ENCODE assay signal across 1 cellular context in the genomic region with DNA sequence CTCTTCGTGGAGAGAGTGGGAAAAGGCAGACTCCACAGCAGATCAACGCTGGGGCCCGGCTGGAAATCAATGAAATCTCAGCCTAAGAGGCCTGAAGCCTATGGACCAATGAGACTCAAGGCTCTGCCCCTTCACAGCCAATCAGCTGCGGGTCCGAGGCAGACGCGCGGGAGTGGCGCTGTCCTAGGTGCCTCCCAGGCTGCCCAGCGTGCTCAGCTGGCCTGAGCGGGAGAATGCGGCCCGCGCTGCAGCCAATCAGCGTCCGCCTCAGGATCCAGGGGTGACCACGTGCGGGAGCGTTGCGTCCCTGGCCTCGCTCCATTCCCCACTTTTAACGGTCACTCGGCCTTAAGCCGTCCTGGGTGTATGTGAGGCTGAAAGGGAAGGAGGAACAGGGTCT.
A peak's percentile ranks its signal among the peaks of the same experiment; 100 is the strongest.
TF ChIP-seq lines count a peak whose summit lies in the region.

A gene with protein sequence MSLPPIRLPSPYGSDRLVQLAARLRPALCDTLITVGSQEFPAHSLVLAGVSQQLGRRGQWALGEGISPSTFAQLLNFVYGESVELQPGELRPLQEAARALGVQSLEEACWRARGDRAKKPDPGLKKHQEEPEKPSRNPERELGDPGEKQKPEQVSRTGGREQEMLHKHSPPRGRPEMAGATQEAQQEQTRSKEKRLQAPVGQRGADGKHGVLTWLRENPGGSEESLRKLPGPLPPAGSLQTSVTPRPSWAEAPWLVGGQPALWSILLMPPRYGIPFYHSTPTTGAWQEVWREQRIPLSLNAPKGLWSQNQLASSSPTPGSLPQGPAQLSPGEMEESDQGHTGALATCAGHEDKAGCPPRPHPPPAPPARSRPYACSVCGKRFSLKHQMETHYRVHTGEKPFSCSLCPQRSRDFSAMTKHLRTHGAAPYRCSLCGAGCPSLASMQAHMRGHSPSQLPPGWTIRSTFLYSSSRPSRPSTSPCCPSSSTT (plus strand): TSS at position 341 of the 400 bp plus-strand sequence. CDS start 10,069 bp downstream, outside the sequence.

TF ChIP-seq in K562, 482 proteins besides CTCF, POLR2A, EP300 and RAD21 (continued from another document and continues in another):
- TF ChIP-seq, protein P1, sequence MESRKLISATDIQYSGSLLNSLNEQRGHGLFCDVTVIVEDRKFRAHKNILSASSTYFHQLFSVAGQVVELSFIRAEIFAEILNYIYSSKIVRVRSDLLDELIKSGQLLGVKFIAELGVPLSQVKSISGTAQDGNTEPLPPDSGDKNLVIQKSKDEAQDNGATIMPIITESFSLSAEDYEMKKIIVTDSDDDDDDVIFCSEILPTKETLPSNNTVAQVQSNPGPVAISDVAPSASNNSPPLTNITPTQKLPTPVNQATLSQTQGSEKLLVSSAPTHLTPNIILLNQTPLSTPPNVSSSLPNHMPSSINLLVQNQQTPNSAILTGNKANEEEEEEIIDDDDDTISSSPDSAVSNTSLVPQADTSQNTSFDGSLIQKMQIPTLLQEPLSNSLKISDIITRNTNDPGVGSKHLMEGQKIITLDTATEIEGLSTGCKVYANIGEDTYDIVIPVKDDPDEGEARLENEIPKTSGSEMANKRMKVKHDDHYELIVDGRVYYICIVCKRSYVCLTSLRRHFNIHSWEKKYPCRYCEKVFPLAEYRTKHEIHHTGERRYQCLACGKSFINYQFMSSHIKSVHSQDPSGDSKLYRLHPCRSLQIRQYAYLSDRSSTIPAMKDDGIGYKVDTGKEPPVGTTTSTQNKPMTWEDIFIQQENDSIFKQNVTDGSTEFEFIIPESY (CRISPR knock-in tag; IDR thresholded peaks at IDR 0.05) = peak; percentile 60; the same call in 1 of the 2 replicates
- TF ChIP-seq CBFA2T3 (IDR thresholded peaks at IDR 0.05) (no peak), KLF13 (tag; IDR thresholded peaks at IDR 0.05; ENCODE audit: borderline replicate concordance, low read depth) (no peak), CREBBP (IDR thresholded peaks at IDR 0.05; ENCODE audit: low read depth, low read length) (no peak), ZNF354B (CRISPR knock-in tag; IDR thresholded peaks at IDR 0.05) (no peak), ZNF75A (CRISPR knock-in tag; IDR thresholded peaks at IDR 0.05) (no peak), ZFP36 (IDR thresholded peaks at IDR 0.05; ENCODE audit: low read depth, low read length, partially characterized antibody) (no peak), SIN3A (IDR thresholded peaks at IDR 0.05; ENCODE audit: borderline replicate concordance in 2 of 2, control insufficient read depth in 1 of 2, low read depth in 2 of 2, low read length in 2 of 2) (no peak; a peak in 1 of 4 replicates), KDM1A (IDR thresholded peaks at IDR 0.05) (peak; percentile 95 to 96), ZNF766 (CRISPR knock-in tag; conservative IDR thresholded peaks at IDR 0.05) (no peak), L3MBTL2 (IDR thresholded peaks at IDR 0.05) (peak; percentile 99), ZNF174 (CRISPR knock-in tag; IDR thresholded peaks at IDR 0.05) (no peak), ZNF57 (CRISPR knock-in tag; IDR thresholded peaks at IDR 0.05) (no peak), MCM7 (IDR thresholded peaks at IDR 0.05) (no peak), ZNF224 (CRISPR knock-in tag; IDR thresholded peaks at IDR 0.05) (peak; percentile 63; the same call in 1 of the 2 replicates), ZBED1 (IDR thresholded peaks at IDR 0.05) (no peak), RBM15 (IDR thresholded peaks at IDR 0.05; ENCODE audit: insufficient read depth, low read length) (no peak), FOXJ3 (CRISPR knock-in tag; IDR thresholded peaks at IDR 0.05) (no peak), MTF1 (CRISPR knock-in tag; IDR thresholded peaks at IDR 0.05; ENCODE audit: borderline replicate concordance) (no peak), BCOR (IDR thresholded peaks at IDR 0.05) (no peak), SIRT6 (IDR thresholded peaks at IDR 0.05; ENCODE audit: low read depth, low read length) (no peak), ILF3 (IDR thresholded peaks at IDR 0.05; ENCODE audit: borderline replicate concordance) (no peak), GTF2A2 (tag; IDR thresholded peaks at IDR 0.05) (no peak), HIVEP1 (CRISPR knock-in tag; IDR thresholded peaks at IDR 0.05) (no peak), ARID2 (IDR thresholded peaks at IDR 0.05) (no peak), PHB (CRISPR knock-in tag; IDR thresholded peaks at IDR 0.05) (no peak), ESRRA (IDR thresholded peaks at IDR 0.05; ENCODE audit: borderline replicate concordance, low read depth) (no peak), RBM25 (IDR thresholded peaks at IDR 0.05; ENCODE audit: low read depth, low read length, severe bottlenecking) (peak; percentile 74)
- TF ChIP-seq, protein P2, sequence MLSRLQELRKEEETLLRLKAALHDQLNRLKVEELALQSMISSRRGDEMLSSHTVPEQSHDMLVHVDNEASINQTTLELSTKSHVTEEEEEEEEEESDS (CRISPR knock-in tag; IDR thresholded peaks at IDR 0.05) = no peak
- TF ChIP-seq, protein P3, sequence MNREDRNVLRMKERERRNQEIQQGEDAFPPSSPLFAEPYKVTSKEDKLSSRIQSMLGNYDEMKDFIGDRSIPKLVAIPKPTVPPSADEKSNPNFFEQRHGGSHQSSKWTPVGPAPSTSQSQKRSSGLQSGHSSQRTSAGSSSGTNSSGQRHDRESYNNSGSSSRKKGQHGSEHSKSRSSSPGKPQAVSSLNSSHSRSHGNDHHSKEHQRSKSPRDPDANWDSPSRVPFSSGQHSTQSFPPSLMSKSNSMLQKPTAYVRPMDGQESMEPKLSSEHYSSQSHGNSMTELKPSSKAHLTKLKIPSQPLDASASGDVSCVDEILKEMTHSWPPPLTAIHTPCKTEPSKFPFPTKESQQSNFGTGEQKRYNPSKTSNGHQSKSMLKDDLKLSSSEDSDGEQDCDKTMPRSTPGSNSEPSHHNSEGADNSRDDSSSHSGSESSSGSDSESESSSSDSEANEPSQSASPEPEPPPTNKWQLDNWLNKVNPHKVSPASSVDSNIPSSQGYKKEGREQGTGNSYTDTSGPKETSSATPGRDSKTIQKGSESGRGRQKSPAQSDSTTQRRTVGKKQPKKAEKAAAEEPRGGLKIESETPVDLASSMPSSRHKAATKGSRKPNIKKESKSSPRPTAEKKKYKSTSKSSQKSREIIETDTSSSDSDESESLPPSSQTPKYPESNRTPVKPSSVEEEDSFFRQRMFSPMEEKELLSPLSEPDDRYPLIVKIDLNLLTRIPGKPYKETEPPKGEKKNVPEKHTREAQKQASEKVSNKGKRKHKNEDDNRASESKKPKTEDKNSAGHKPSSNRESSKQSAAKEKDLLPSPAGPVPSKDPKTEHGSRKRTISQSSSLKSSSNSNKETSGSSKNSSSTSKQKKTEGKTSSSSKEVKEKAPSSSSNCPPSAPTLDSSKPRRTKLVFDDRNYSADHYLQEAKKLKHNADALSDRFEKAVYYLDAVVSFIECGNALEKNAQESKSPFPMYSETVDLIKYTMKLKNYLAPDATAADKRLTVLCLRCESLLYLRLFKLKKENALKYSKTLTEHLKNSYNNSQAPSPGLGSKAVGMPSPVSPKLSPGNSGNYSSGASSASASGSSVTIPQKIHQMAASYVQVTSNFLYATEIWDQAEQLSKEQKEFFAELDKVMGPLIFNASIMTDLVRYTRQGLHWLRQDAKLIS (CRISPR knock-in tag; IDR thresholded peaks at IDR 0.05) = no peak
- TF ChIP-seq, protein P4, sequence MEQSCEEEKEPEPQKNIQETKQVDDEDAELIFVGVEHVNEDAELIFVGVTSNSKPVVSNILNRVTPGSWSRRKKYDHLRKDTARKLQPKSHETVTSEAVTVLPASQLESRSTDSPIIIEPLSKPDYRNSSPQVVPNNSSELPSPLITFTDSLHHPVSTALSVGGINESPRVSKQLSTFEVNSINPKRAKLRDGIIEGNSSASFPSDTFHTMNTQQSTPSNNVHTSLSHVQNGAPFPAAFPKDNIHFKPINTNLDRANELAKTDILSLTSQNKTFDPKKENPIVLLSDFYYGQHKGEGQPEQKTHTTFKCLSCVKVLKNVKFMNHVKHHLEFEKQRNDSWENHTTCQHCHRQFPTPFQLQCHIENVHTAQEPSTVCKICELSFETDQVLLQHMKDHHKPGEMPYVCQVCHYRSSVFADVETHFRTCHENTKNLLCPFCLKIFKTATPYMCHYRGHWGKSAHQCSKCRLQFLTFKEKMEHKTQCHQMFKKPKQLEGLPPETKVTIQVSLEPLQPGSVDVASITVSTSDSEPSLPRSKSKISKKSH (CRISPR knock-in tag; IDR thresholded peaks at IDR 0.05) = no peak
- TF ChIP-seq, protein P5, sequence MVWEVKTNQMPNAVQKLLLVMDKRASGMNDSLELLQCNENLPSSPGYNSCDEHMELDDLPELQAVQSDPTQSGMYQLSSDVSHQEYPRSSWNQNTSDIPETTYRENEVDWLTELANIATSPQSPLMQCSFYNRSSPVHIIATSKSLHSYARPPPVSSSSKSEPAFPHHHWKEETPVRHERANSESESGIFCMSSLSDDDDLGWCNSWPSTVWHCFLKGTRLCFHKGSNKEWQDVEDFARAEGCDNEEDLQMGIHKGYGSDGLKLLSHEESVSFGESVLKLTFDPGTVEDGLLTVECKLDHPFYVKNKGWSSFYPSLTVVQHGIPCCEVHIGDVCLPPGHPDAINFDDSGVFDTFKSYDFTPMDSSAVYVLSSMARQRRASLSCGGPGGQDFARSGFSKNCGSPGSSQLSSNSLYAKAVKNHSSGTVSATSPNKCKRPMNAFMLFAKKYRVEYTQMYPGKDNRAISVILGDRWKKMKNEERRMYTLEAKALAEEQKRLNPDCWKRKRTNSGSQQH (CRISPR knock-in tag; IDR thresholded peaks at IDR 0.05) = no peak
- TF ChIP-seq, protein P6, sequence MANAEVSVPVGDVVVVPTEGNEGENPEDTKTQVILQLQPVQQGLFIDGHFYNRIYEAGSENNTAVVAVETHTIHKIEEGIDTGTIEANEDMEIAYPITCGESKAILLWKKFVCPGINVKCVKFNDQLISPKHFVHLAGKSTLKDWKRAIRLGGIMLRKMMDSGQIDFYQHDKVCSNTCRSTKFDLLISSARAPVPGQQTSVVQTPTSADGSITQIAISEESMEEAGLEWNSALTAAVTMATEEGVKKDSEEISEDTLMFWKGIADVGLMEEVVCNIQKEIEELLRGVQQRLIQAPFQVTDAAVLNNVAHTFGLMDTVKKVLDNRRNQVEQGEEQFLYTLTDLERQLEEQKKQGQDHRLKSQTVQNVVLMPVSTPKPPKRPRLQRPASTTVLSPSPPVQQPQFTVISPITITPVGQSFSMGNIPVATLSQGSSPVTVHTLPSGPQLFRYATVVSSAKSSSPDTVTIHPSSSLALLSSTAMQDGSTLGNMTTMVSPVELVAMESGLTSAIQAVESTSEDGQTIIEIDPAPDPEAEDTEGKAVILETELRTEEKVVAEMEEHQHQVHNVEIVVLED (CRISPR knock-in tag; IDR thresholded peaks at IDR 0.05) = no peak
- TF ChIP-seq, protein P7, sequence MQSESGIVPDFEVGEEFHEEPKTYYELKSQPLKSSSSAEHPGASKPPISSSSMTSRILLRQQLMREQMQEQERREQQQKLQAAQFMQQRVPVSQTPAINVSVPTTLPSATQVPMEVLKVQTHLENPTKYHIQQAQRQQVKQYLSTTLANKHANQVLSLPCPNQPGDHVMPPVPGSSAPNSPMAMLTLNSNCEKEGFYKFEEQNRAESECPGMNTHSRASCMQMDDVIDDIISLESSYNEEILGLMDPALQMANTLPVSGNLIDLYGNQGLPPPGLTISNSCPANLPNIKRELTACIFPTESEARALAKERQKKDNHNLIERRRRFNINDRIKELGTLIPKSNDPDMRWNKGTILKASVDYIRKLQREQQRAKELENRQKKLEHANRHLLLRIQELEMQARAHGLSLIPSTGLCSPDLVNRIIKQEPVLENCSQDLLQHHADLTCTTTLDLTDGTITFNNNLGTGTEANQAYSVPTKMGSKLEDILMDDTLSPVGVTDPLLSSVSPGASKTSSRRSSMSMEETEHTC (IDR thresholded peaks at IDR 0.05) = no peak
- TF ChIP-seq, protein P8, sequence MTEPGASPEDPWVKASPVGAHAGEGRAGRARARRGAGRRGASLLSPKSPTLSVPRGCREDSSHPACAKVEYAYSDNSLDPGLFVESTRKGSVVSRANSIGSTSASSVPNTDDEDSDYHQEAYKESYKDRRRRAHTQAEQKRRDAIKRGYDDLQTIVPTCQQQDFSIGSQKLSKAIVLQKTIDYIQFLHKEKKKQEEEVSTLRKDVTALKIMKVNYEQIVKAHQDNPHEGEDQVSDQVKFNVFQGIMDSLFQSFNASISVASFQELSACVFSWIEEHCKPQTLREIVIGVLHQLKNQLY (CRISPR knock-in tag; conservative IDR thresholded peaks at IDR 0.05) = no peak
- TF ChIP-seq, protein P9, sequence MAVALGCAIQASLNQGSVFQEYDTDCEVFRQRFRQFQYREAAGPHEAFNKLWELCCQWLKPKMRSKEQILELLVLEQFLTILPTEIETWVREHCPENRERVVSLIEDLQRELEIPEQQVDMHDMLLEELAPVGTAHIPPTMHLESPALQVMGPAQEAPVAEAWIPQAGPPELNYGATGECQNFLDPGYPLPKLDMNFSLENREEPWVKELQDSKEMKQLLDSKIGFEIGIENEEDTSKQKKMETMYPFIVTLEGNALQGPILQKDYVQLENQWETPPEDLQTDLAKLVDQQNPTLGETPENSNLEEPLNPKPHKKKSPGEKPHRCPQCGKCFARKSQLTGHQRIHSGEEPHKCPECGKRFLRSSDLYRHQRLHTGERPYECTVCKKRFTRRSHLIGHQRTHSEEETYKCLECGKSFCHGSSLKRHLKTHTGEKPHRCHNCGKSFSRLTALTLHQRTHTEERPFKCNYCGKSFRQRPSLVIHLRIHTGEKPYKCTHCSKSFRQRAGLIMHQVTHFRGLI (CRISPR knock-in tag; IDR thresholded peaks at IDR 0.05) = no peak
- TF ChIP-seq, protein P10, sequence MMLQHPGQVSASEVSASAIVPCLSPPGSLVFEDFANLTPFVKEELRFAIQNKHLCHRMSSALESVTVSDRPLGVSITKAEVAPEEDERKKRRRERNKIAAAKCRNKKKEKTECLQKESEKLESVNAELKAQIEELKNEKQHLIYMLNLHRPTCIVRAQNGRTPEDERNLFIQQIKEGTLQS (IDR thresholded peaks at IDR 0.05) = no peak
- TF ChIP-seq, protein P10 (CRISPR knock-in tag; conservative IDR thresholded peaks at IDR 0.05) = no peak
- TF ChIP-seq, protein P11, sequence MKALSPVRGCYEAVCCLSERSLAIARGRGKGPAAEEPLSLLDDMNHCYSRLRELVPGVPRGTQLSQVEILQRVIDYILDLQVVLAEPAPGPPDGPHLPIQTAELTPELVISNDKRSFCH (CRISPR knock-in tag; IDR thresholded peaks at IDR 0.05) = no peak
- TF ChIP-seq, protein P11 (tag; IDR thresholded peaks at IDR 0.05) = no peak
- TF ChIP-seq, protein P12, sequence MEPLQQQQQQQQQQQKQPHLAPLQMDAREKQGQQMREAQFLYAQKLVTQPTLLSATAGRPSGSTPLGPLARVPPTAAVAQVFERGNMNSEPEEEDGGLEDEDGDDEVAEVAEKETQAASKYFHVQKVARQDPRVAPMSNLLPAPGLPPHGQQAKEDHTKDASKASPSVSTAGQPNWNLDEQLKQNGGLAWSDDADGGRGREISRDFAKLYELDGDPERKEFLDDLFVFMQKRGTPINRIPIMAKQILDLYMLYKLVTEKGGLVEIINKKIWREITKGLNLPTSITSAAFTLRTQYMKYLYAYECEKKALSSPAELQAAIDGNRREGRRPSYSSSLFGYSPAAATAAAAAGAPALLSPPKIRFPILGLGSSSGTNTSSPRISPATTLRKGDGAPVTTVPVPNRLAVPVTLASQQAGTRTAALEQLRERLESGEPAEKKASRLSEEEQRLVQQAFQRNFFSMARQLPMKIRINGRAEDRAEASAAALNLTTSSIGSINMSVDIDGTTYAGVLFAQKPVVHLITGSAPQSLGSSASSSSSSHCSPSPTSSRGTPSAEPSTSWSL (CRISPR knock-in tag; IDR thresholded peaks at IDR 0.05; ENCODE audit: borderline replicate concordance) = no peak
